Comparison of ENCODE assay signal across 8 cellular contexts in the genomic region with DNA sequence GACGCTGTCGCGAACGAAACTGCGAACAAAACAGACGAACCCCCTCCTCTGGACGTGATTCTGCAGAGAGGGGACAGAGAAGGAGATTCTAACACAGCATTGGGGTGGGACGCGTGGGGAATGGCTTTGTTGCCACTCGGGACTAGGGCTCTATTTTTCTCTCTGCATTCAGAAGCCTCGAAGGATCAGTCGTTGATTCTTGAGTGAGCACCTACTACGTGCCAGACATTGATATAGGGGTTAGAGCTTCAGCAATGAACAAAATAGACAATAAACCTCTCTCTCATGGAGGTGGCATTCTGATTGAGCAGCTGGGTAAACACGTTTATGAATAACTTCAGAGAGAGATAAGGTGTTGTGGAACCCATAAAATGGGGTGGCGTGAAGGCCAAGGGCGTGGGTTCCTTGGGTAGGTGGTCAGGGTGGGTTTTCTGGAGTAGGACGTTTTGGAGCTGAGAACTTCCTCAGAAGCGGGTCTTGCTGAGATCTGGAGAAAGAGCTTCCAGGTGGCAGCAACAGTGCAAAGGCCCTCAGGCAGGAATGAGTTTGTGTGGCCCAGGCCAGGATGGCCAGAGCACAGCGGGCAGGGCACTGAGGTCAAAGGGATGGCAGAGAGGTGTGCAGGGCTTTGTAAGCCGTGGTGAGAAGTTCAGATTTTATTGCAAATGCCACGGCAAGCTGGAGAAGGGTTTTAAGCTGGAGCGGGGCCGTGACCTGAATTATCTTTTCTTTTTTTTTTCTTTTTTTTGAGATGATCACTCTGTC. TPM values are rescaled to one million over a fixed set of nuclear protein-coding genes. Genes with fewer than 3 reads are reported as not detected.
DNase-seq lines count a peak whose midpoint lies in the region; ATAC-seq and TF ChIP-seq lines count a peak whose summit lies in the region.
"Had no signal": no experiment of that assay in that cellular context is flagged by ENCODE, and none has a peak within 500 bp of the region (broad histone marks: within the 10 kb centered on the region; RNA-seq: fewer than 3 reads in every experiment).

No MANE protein-coding gene starts in this region.

- peak overlapping the region; percentile 95 for H3K4me2 ChIP-seq in smooth muscle cell

- peak overlapping the region; percentile 98 for H2AFZ ChIP-seq in smooth muscle cell (ENCODE audit: low read depth)

- H3K4me3 ChIP-seq in HEK293 (ENCODE audit: low read depth, low read length), result peak overlapping the region; percentile 52
- H3K4me3 ChIP-seq in adrenal gland, result peak overlapping the region in 3 of 4 donors; percentile 53 to 74 (median 64)
- H3K4me3 ChIP-seq in kidney epithelial cell (ENCODE audit: low read depth, low read length), result peak overlapping the region; percentile 59
- H3K4me3 ChIP-seq in smooth muscle cell, result peak overlapping the region; percentile 71

- peaks cover 18% of the 10 kb centered on the region for H3F3A ChIP-seq in smooth muscle cell (ENCODE audit: low read depth)

- H3K4me1 ChIP-seq in HEK293 (ENCODE audit: control insufficient read depth, insufficient read depth, low read length), result no peaks in the 10 kb centered on the region
- H3K4me1 ChIP-seq in adrenal gland (replicated peaks in 1 of 2), result peaks cover 0 to 16% of the 10 kb centered on the region in 2 donors
- H3K4me1 ChIP-seq in smooth muscle cell (ENCODE audit: low read depth), result peaks cover 13% of the 10 kb centered on the region

- H3K36me3 ChIP-seq in HEK293 (ENCODE audit: control insufficient read depth in 2 of 2, insufficient read depth in 1 of 2, low read length in 2 of 2) (no peaks in the 10 kb centered on the region), adrenal gland (replicated peaks in 1 of 2) (no peaks in the 10 kb centered on the region), kidney epithelial cell (ENCODE audit: control insufficient read depth, insufficient read depth, low read length) (no peaks in the 10 kb centered on the region), smooth muscle cell (ENCODE audit: low read depth) (no peaks in the 10 kb centered on the region)

- H3K27me3 ChIP-seq in adrenal gland (no peaks in the 10 kb centered on the region), kidney epithelial cell (ENCODE audit: control insufficient read depth, insufficient read depth, low read length) (no peaks in the 10 kb centered on the region), smooth muscle cell (ENCODE audit: low read depth) (no peaks in the 10 kb centered on the region)

- TF ChIP-seq POLR2A in adrenal gland (IDR thresholded peaks at IDR 0.05), result no peak

- WGBS in adrenal gland, 4 donors, result 34 to 37% (median 36%) methylated on average over 23 of the region's 23 CpGs
- 47% methylated on average over 23 of the region's 23 CpGs for WGBS in smooth muscle cell (ENCODE audit: low lambda C conversion rate)

- peaks cover 16% of the 10 kb centered on the region for H3K79me2 ChIP-seq in smooth muscle cell (ENCODE audit: low read depth)

- TF ChIP-seq CTCF in HEK293 (tag by site-specific recombination; IDR thresholded peaks at IDR 0.05) (no peak), adrenal gland (IDR thresholded peaks at IDR 0.05) (no peak), kidney epithelial cell (IDR thresholded peaks at IDR 0.05; ENCODE audit: insufficient read depth, low read length, poor library complexity, severe bottlenecking) (no peak), smooth muscle cell (IDR thresholded peaks at IDR 0.05; ENCODE audit: borderline replicate concordance, insufficient read depth, poor library complexity, severe bottlenecking) (no peak)

- H3K27ac ChIP-seq in HEK293 (ENCODE audit: extremely low read depth, low read depth, low read length) (peak overlapping the region; percentile 36; the same call in 1 of the 2 replicates), adrenal gland (peak overlapping the region in 4 of 5 donors; percentile 28 to 91 (median 54)), smooth muscle cell (ENCODE audit: low read depth) (peak overlapping the region; percentile 72)

- DNase-seq in adrenal gland (no peak), kidney epithelial cell (ENCODE audit: low read depth) (no peak), smooth muscle cell (lab: John Stamatoyannopoulos, UW; ENCODE audit: unreplicated experiment) (no peak)
- no peak for DNase-seq in stimulated activated CD4-positive, alpha-beta T cell treated with anti-CD3 and anti-CD28 coated beads, Interleukin-15, amount 100 ng/mL, for 24 hours

- CTCF ChIA-PET in HEK293 (lab: Yijun Ruan, JAX), result interaction anchor here (0.6 to 1.1 kb wide), 2 partner anchors 8 to 14 kb away, joined by 4 to 7 read pairs; no protein-coding TSS in a partner anchor

- POLR2A ChIA-PET in HEK293 (lab: Yijun Ruan, JAX), result no interaction called here

- H3K9ac ChIP-seq in smooth muscle cell (ENCODE audit: low read depth), result peak overlapping the region; percentile 81

- H4K20me1 ChIP-seq in smooth muscle cell (ENCODE audit: low read depth), result no peaks in the 10 kb centered on the region

- ATAC-seq in GM19023 (IDR thresholded peaks at IDR 0.05; ENCODE audit: unreplicated experiment) (no peak), GM21526 (IDR thresholded peaks at IDR 0.05; ENCODE audit: low FRiP score, unreplicated experiment) (no peak)

- intact Hi-C loops in adrenal gland (cut with DNase I), result no loop called here

- no peaks in the 10 kb centered on the region for H3K9me3 ChIP-seq in HEK293 (ENCODE audit: control insufficient read depth, insufficient read depth, low read depth, low read length)
- H3K9me3 ChIP-seq in adrenal gland (replicated peaks in 1 of 3), result no peaks in the 10 kb centered on the region
- H3K9me3 ChIP-seq in smooth muscle cell (replicated peaks; ENCODE audit: low read depth), result no peaks in the 10 kb centered on the region

TF ChIP-seq in HEK293, 187 proteins besides CTCF, POLR2A, EP300 and RAD21:
- TF ChIP-seq ZNF664 (tag by site-specific recombination; IDR thresholded peaks at IDR 0.05) (peak; percentile 62; the same call in 1 of the 2 replicates), ZNF24 (tag by site-specific recombination; IDR thresholded peaks at IDR 0.05) (no peak), ZNF623 (tag by site-specific recombination; IDR thresholded peaks at IDR 0.05) (peak; percentile 48)
- TF ChIP-seq, protein P1, sequence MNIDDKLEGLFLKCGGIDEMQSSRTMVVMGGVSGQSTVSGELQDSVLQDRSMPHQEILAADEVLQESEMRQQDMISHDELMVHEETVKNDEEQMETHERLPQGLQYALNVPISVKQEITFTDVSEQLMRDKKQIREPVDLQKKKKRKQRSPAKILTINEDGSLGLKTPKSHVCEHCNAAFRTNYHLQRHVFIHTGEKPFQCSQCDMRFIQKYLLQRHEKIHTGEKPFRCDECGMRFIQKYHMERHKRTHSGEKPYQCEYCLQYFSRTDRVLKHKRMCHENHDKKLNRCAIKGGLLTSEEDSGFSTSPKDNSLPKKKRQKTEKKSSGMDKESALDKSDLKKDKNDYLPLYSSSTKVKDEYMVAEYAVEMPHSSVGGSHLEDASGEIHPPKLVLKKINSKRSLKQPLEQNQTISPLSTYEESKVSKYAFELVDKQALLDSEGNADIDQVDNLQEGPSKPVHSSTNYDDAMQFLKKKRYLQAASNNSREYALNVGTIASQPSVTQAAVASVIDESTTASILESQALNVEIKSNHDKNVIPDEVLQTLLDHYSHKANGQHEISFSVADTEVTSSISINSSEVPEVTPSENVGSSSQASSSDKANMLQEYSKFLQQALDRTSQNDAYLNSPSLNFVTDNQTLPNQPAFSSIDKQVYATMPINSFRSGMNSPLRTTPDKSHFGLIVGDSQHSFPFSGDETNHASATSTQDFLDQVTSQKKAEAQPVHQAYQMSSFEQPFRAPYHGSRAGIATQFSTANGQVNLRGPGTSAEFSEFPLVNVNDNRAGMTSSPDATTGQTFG (tag by site-specific recombination; IDR thresholded peaks at IDR 0.05; ENCODE audit: borderline replicate concordance), result no peak
TF ChIP-seq in HEK293: peak in this region for 2.

RNA-seq across cellular contexts. Expression of a gene that starts 0.9 kb away (rescaled TPM):
- 10 to 100 TPM in 7 of 8 donors, 1 to 10 TPM in 1; 8.5 to 27.3 (median 14.1) TPM for total RNA-seq in adrenal gland
- polyA plus RNA-seq in adrenal gland, result 10 to 100 TPM in 2 of 3 donors, 1 to 10 TPM in 1; 7.2 to 11.8 (median 10.5) TPM
- total RNA-seq in kidney epithelial cell, result 11.9 and 13.3 TPM in 2 replicates
- total RNA-seq in smooth muscle cell, result 43.7 and 59.7 TPM in 2 replicates
- 27.4 and 40.5 TPM in 2 replicates for polyA plus RNA-seq in smooth muscle cell

RNA-seq across cellular contexts. Expression of a gene that starts 21.1 kb away (rescaled TPM):
- 10 to 100 TPM in 7 of 8 donors, 1 to 10 TPM in 1; 9.7 to 35.0 (median 16.9) TPM for total RNA-seq in adrenal gland
- 10 to 100 TPM in 1 of 3 donors, 1 to 10 TPM in 2; 8.9 to 19.8 (median 9.2) TPM for polyA plus RNA-seq in adrenal gland
- total RNA-seq in kidney epithelial cell, result 20.5 and 23.4 TPM in 2 replicates
- total RNA-seq in smooth muscle cell, result 26.5 and 30.9 TPM in 2 replicates
- 28.2 and 30.9 TPM in 2 replicates for polyA plus RNA-seq in smooth muscle cell

RNA-seq across cellular contexts. Expression of a gene that starts 59.1 kb away (rescaled TPM):
- total RNA-seq in adrenal gland (10 to 100 TPM in 1 of 8 donors, 1 to 10 TPM in 7; 1.6 to 11.2 (median 4.0) TPM), kidney epithelial cell (2.6 and 3.4 TPM in 2 replicates), smooth muscle cell (6.4 and 8.6 TPM in 2 replicates)
- polyA plus RNA-seq in adrenal gland (1 to 10 TPM; 1.5 to 4.2 (median 1.9) TPM), smooth muscle cell (6.2 and 7.7 TPM in 2 replicates)
- total RNA-seq: HT1080 had no signal
